ENCODE assay signal across 13 cellular contexts in the genomic region with DNA sequence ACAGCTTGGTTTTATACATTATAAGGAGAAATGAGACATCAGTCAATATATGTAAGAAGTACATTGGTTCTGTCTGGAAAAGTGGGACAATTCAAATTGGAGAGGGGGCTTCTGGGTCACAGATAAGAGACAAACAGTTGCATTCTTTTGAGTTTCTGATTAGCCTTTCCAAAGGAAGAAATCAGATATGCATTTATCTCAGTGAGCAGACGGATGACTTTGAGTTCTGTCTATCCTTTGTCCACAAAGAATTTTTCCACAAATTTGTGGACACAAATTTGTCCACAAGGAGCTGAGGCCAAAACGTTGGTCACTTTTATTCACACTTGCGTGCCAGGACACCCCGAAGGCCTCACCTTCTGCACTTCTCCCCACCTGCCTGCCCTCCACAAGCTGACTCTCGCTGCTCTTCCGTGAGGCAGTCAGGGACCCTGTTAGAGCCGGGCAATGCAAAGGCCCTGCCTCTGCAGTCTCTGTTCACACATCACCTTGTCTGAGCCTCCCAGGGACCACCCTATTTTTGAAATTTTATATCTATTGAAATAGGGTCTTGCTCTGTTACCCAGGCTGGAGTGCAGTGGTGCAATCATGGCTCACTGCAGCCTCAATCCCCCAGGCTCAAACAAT. TPM values are rescaled to one million over a fixed set of nuclear protein-coding genes. Genes with fewer than 3 reads are reported as not detected.
A peak's percentile ranks its signal among the peaks of the same experiment; 100 is the strongest.
DNase-seq lines count a peak whose midpoint lies in the region; ATAC-seq and TF ChIP-seq lines count a peak whose summit lies in the region.
"Had no signal": no experiment of that assay in that cellular context is flagged by ENCODE, and none has a peak within 500 bp of the region (broad histone marks: within the 10 kb centered on the region; RNA-seq: fewer than 3 reads in every experiment).

No MANE protein-coding gene starts in this region.

- CTCF ChIA-PET in activated CD4-positive, alpha-beta T cell treated with anti-CD3 and anti-CD28 coated beads for 36 hours (lab: Charles Lee): interaction anchor here (1.1 to 2.3 kb wide), 5 partner anchors 13 to 61 kb away, joined by 4 to 8 read pairs (median 6); no protein-coding TSS in a partner anchor
- CTCF ChIA-PET in Calu3 (lab: Charles Lee): interaction anchor here (1.1 kb wide), 1 partner anchor 39 kb away, joined by 3 read pairs; no protein-coding TSS in a partner anchor

- H3K27me3 Mint-ChIP-seq in activated CD4-positive, alpha-beta T cell treated with anti-CD3 and anti-CD28 coated beads for 36 hours: no peaks in the 10 kb centered on the region
- H3K27me3 Mint-ChIP-seq in Calu3 (ENCODE audit: unreplicated experiment): no peaks in the 10 kb centered on the region
- H3K27me3 Mint-ChIP-seq: B cell had no signal

- POLR2A ChIA-PET in activated CD4-positive, alpha-beta T cell treated with anti-CD3 and anti-CD28 coated beads for 36 hours (lab: Charles Lee): no interaction called here

- peak overlapping the region in 57 of 59 donors; percentile 67 to 98 (median 91) for H3K27ac ChIP-seq in dorsolateral prefrontal cortex

- intact Hi-C loops in activated CD4-positive, alpha-beta T cell treated with anti-CD3 and anti-CD28 coated beads for 36 hours (cut with DNase I, micrococcal nuclease): loop anchor here in 1 of 2 experiments (2.0 kb wide), 2 partner anchors 15 to 39 kb away; no protein-coding TSS in a partner anchor
- intact Hi-C loops in dorsolateral prefrontal cortex (cut with DNase I) (no loop called here), sciatic nerve (cut with DNase I) (no loop called here), Calu3 (cut with micrococcal nuclease; ENCODE audit: unreplicated experiment) (loop anchor here (5.0 kb wide), 2 partner anchors 35 to 60 kb away; no protein-coding TSS in a partner anchor)

- no peak overlapping the region for H3K4me3 Mint-ChIP-seq in activated CD4-positive, alpha-beta T cell treated with anti-CD3 and anti-CD28 coated beads for 36 hours
- no peak overlapping the region for H3K4me3 Mint-ChIP-seq in Calu3 (ENCODE audit: low read depth, unreplicated experiment)
- H3K4me3 Mint-ChIP-seq: B cell; CD4-positive, alpha-beta T cell; H9 had no signal

- peak; percentile 1 for DNase-seq in activated CD4-positive, alpha-beta T cell treated with anti-CD3 and anti-CD28 coated beads for 36 hours
- no peak for DNase-seq in activated CD4-positive, alpha-beta T cell treated with anti-CD3 and anti-CD28 coated beads for 1 hour
- DNase-seq in dorsolateral prefrontal cortex (peak in 2 of 10 donors; percentile 14 to 31), sciatic nerve (ENCODE audit: low spot score) (peak; percentile 39), COR-L47 (lab: John Stamatoyannopoulos, UW) (no peak), Calu3 (no peak), NCI-H1048 (lab: John Stamatoyannopoulos, UW) (no peak)
- DNase-seq: CD4-positive, alpha-beta T cell; DMS53; GF-D8; GOT3; H9 had no signal

- no peaks in the 10 kb centered on the region for H3K27me3 ChIP-seq in dorsolateral prefrontal cortex

- no TSS peak for BruUV-seq in Calu3 (replicated peaks; lab: Mats Ljungman, UMichigan)

- no peak overlapping the region for H3K27ac Mint-ChIP-seq in activated CD4-positive, alpha-beta T cell treated with anti-CD3 and anti-CD28 coated beads for 36 hours
- no peak overlapping the region for H3K27ac Mint-ChIP-seq in Calu3 (ENCODE audit: unreplicated experiment)
- H3K27ac Mint-ChIP-seq: CD4-positive, alpha-beta T cell; H9 had no signal

- TF ChIP-seq CTCF in dorsolateral prefrontal cortex (IDR thresholded peaks at IDR 0.05 in 54 of 56, conservative IDR thresholded peaks at IDR 0.05 in 2 of 56; ENCODE audit: low read depth in 1 of 56, partially characterized antibody in 56 of 56): no peak
- no peak for TF ChIP-seq CTCF in Calu3 (IDR thresholded peaks at IDR 0.05; ENCODE audit: unreplicated experiment)

- H3K36me3 Mint-ChIP-seq in activated CD4-positive, alpha-beta T cell treated with anti-CD3 and anti-CD28 coated beads for 36 hours (ENCODE audit: low read depth): peaks cover 4% of the 10 kb centered on the region
- H3K36me3 Mint-ChIP-seq in Calu3 (ENCODE audit: insufficient read depth, unreplicated experiment): no peaks in the 10 kb centered on the region

- no peak for ATAC-seq in activated CD4-positive, alpha-beta T cell treated with anti-CD3 and anti-CD28 coated beads for 36 hours
- no peak for ATAC-seq in sciatic nerve

- H3K4me3 ChIP-seq in dorsolateral prefrontal cortex: peak overlapping the region in 1 of 59 donors; percentile 9

- peaks cover 7% of the 10 kb centered on the region for H3K9me3 Mint-ChIP-seq in activated CD4-positive, alpha-beta T cell treated with anti-CD3 and anti-CD28 coated beads for 36 hours (ENCODE audit: low read depth)
- peaks cover 8% of the 10 kb centered on the region for H3K9me3 Mint-ChIP-seq in Calu3 (ENCODE audit: low read depth, unreplicated experiment)

- H3K4me1 Mint-ChIP-seq in activated CD4-positive, alpha-beta T cell treated with anti-CD3 and anti-CD28 coated beads for 36 hours: peaks cover 5% of the 10 kb centered on the region
- peaks cover 6% of the 10 kb centered on the region for H3K4me1 Mint-ChIP-seq in Calu3 (ENCODE audit: low read depth, unreplicated experiment)

RNA-seq across cellular contexts. Expression of a gene that starts 20.5 kb away (rescaled TPM):
- total RNA-seq in activated CD4-positive, alpha-beta T cell treated with anti-CD3 and anti-CD28 coated beads for 36 hours: under 1 TPM; 0.16 TPM
- total RNA-seq in dorsolateral prefrontal cortex (1 to 10 TPM in 4 of 120 experiments, under 1 TPM in 52, not detected in 64; 0.11 to 1.7 (median 0.30) TPM), sciatic nerve (not detected), Calu3 (2022) (not detected in 2 replicates)
- total RNA-seq: CD4-positive, alpha-beta T cell had no signal

RNA-seq across cellular contexts. Expression of a gene that starts 31.4 kb away (rescaled TPM):
- 100 to 1,000 TPM; 127 to 165 TPM for total RNA-seq in activated CD4-positive, alpha-beta T cell treated with anti-CD3 and anti-CD28 coated beads for 36 hours
- 10 to 100 TPM; 18.9 to 92.4 (median 32.9) TPM for total RNA-seq in dorsolateral prefrontal cortex
- 62.2 TPM for total RNA-seq in sciatic nerve
- total RNA-seq in Calu3 (2022): 86.3 and 97.3 TPM in 2 replicates

Comparison
In these comparisons a context has a peak if more than half of its experiments do, and no peak if none do; other contexts are left out.
1. DNase-seq: peak in activated CD4-positive, alpha-beta T cell treated with anti-CD3 and anti-CD28 coated beads for 36 hours (single experiment) and sciatic nerve (single experiment); none in activated CD4-positive, alpha-beta T cell treated with anti-CD3 and anti-CD28 coated beads for 1 hour (single experiment), COR-L47 (single experiment), Calu3 (single experiment) and NCI-H1048 (single experiment).